In the genomic region with DNA sequence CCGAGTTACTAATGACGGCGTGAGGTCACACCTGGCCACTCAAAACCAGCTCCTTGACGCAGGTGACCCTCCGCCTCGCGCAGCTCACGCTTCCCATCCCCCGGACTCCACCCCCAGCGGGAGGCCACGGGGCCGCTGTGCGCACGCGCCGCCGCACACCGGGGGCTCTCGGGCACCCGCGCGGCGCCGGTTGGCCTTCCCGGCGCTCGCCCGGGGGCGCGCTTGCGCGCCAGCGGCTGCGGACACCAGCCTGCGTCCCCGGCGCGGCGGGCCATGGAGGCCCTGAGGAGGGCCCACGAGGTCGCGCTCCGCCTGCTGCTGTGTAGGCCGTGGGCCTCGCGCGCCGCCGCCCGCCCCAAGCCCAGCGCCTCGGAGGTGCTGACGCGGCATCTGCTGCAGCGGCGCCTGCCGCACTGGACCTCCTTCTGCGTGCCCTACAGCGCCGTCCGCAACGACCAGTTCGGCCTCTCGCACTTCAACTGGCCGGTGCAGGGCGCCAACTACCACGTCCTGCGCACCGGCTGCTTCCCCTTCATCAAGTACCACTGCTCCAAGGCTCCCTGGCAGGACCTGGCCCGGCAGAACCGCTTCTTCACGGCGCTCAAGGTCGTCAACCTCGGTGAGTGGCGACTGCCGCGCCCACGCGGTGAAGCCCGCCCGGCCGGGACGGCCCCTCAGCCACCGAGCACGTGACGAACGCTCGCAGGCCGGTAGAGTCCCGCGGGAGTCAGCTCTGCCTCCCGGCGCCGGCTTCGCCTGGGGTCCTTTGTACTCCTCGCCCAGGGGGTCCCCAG, we compare ENCODE assay signal across 8 cellular contexts. TPM values are rescaled to one million over a fixed set of nuclear protein-coding genes. Genes with fewer than 3 reads are reported as not detected.
A peak's percentile ranks its signal among the peaks of the same experiment; 100 is the strongest.
DNase-seq lines count a peak whose midpoint lies in the region; ATAC-seq and TF ChIP-seq lines count a peak whose summit lies in the region.

C15orf61 (plus strand) TSS at position 156 of the 794 bp plus-strand sequence; CDS start at position 274, 118 bp downstream.

- peak within 1 kb of the TSS; percentile 96 for H3K9ac ChIP-seq in GM23248

- WGBS in GM23248 (ENCODE audit: low coverage in 1 of 2, low lambda C conversion rate in 2 of 2, missing lambda C conversion rate in 2 of 2), 2 experiments: 1% methylated on average over 59 to 88 of the region's 97 CpGs

- ATAC-seq in foreskin keratinocyte: peak; percentile 80

- no peaks in the 10 kb centered on the region for H3K9me3 ChIP-seq in GM23248 (ENCODE audit: low read depth)
- no peaks in the 10 kb centered on the region for H3K9me3 ChIP-seq in KOPT-K1 (ENCODE audit: insufficient read depth, low read length, poor library complexity, severe bottlenecking)
- H3K9me3 ChIP-seq in neuron (ENCODE audit: low read length): no peaks in the 10 kb centered on the region

- H3F3A ChIP-seq in GM23248 (ENCODE audit: insufficient read depth): peaks cover 12% of the 10 kb centered on the region

- peak within 1 kb of the TSS; percentile 93 for H2AFZ ChIP-seq in GM23248
- peak within 1 kb of the TSS; percentile 38 for H2AFZ ChIP-seq in neuron (ENCODE audit: low read depth, low read length)

- H4K20me1 ChIP-seq in GM23248 (ENCODE audit: insufficient read depth): no peaks in the 10 kb centered on the region

- H3K4me1 ChIP-seq in GM23248 (ENCODE audit: insufficient read depth): peaks cover 27% of the 10 kb centered on the region
- H3K4me1 ChIP-seq in foreskin keratinocyte: peaks cover 10% of the 10 kb centered on the region
- peaks cover 16% of the 10 kb centered on the region for H3K4me1 ChIP-seq in neuron (ENCODE audit: insufficient read depth, low read length)

- H3K27ac ChIP-seq in GM23248: peak within 1 kb of the TSS; percentile 93
- H3K27ac ChIP-seq in KOPT-K1 (ENCODE audit: low read depth, low read length, poor library complexity, severe bottlenecking): peak within 1 kb of the TSS; percentile 89
- peak within 1 kb of the TSS; percentile 18 for H3K27ac ChIP-seq in foreskin keratinocyte

- peaks cover 46% of the 10 kb centered on the region for H3K79me2 ChIP-seq in GM23248 (ENCODE audit: insufficient read depth)

- H3K4me3 ChIP-seq in GM23248 (peak within 1 kb of the TSS; percentile 97), neuron (ENCODE audit: low read length) (peak within 1 kb of the TSS; percentile 57)

- H3K4me2 ChIP-seq in GM23248 (ENCODE audit: unreplicated experiment): peak within 1 kb of the TSS; percentile 99

- H3K27me3 ChIP-seq in GM23248 (replicated peaks; ENCODE audit: insufficient read depth) (no peaks in the 10 kb centered on the region), foreskin keratinocyte (no peaks in the 10 kb centered on the region), neuron (ENCODE audit: insufficient read depth, low read length) (no peaks in the 10 kb centered on the region)

- in situ Hi-C loops in G401 (cut with HindIII; ENCODE audit: low sequenced_read_pairs) (no loop called here), GM23248 (cut with MboI) (no loop called here)

- peak; percentile 19 for TF ChIP-seq CTCF in foreskin keratinocyte (conservative IDR thresholded peaks at IDR 0.05)

- no peaks in the 10 kb centered on the region for H3K9me2 ChIP-seq in GM23248 (ENCODE audit: insufficient read depth)

- DNase-seq in G401 (ENCODE audit: low spot score) (peak; percentile 80), GM23248 (peak; percentile 90), activated gamma-delta T cell treated with Interleukin-2 at 50 U/mL for 16 hours (peak; percentile 80), foreskin keratinocyte (peak; percentile 62 to 78), stromal cell of bone marrow (ENCODE audit: low read depth) (peak; percentile 70)

- no peaks in the 10 kb centered on the region; the same call in 1 of the 2 replicates for H3K36me3 ChIP-seq in GM23248 (ENCODE audit: low read depth)
- peaks cover 6% of the 10 kb centered on the region; the same call in 1 of the 2 replicates for H3K36me3 ChIP-seq in KOPT-K1 (ENCODE audit: insufficient read depth, low read length)
- H3K36me3 ChIP-seq in neuron (ENCODE audit: insufficient read depth, low read length): no peaks in the 10 kb centered on the region

- peak; percentile 88 for TF ChIP-seq POLR2A in Raji (IDR thresholded peaks at IDR 0.05; ENCODE audit: insufficient read depth, low read depth, low read length)

RNA-seq across cellular contexts. Expression of gene C15orf61, which starts in this region (rescaled TPM):
- 18.5 and 19.9 TPM in 2 replicates for total RNA-seq in G401 (2014; rRNA removed; shearing (Covaris generic))
- total RNA-seq in GM23248 (2014; rRNA removed; shearing (Covaris generic)): 2.8 and 3.7 TPM in 2 replicates
- polyA plus RNA-seq in GM23248 (2016; fragmentation: Nextera tagmentation; extraction: Ambion mirVana): 9.1 and 10.5 TPM in 2 replicates
- total RNA-seq in foreskin keratinocyte: 2.9 and 3.1 TPM in 2 replicates
- polyA plus RNA-seq in foreskin keratinocyte: 4.2 and 5.2 TPM in 2 replicates

Comparison
In these comparisons a context has a peak if more than half of its experiments do, and no peak if none do; other contexts are left out.
1. Peak in every context shown above with its lines: DNase-seq, ATAC-seq, H3K4me3 ChIP-seq and H3K27ac ChIP-seq.
2. H3K27ac ChIP-seq: peak in every context shown above with its lines; median percentile 93 in GM23248; 89 in KOPT-K1; 18 in foreskin keratinocyte.